ENCODE assay signal across 8 cellular contexts in genomic region chr1:110337704-110338199, GRCh38. TPM values are rescaled to one million over a fixed set of nuclear protein-coding genes. Genes with fewer than 3 reads are reported as not detected.
DNase-seq lines count a peak whose midpoint lies in the region; ATAC-seq and TF ChIP-seq lines count a peak whose summit lies in the region.

No MANE protein-coding gene starts in this region.

- no peak for TF ChIP-seq POLR2A in HCT116 (IDR thresholded peaks at IDR 0.05; ENCODE audit: borderline replicate concordance, extremely low read depth, insufficient read depth, insufficient read length)

- RAD21 ChIA-PET in HCT116 (lab: Charles Lee; ENCODE audit: low non-redundant PET in 1 of 2, low total read pairs in 2 of 2, uncharacterized antibody in 2 of 2, unreplicated experiment in 2 of 2): interaction anchor here in 1 of 2 experiments (1.1 kb wide), 1 partner anchor 25 kb away, joined by 4 read pairs; no protein-coding TSS in a partner anchor

- peaks cover 37 to 49% of the 10 kb centered on the region in 2 experiments for H3K4me1 ChIP-seq in HCT116 (ENCODE audit: control insufficient read depth in 1 of 2, insufficient read depth in 2 of 2, low read length in 2 of 2)
- peaks cover 3% of the 10 kb centered on the region; the same call in 1 of the 2 replicates for H3K4me1 ChIP-seq in SJCRH30
- H3K4me1 ChIP-seq in ascending aorta: peaks cover 19 to 29% of the 10 kb centered on the region in 2 donors

- CTCF ChIA-PET in HCT116 (lab: Charles Lee): interaction anchor here (0.8 to 4.9 kb wide), 14 partner anchors 9 to 353 kb away, joined by 3 to 49 read pairs (median 4); partner anchors contain the start of gene AHCYL1

- peaks cover 9% of the 10 kb centered on the region; the same call in 1 of the 2 replicates for H4K20me1 ChIP-seq in HCT116 (ENCODE audit: insufficient read depth)

- H3K79me2 ChIP-seq in HCT116 (ENCODE audit: insufficient read depth, low read length): peaks cover 34% of the 10 kb centered on the region

- no peaks in the 10 kb centered on the region for H3K9me3 ChIP-seq in HCT116 (ENCODE audit: control insufficient read depth in 1 of 2, insufficient read depth in 1 of 2, low read depth in 1 of 2, low read length in 2 of 2)
- H3K9me3 ChIP-seq in SJCRH30 (replicated peaks): no peaks in the 10 kb centered on the region
- no peaks in the 10 kb centered on the region for H3K9me3 ChIP-seq in ascending aorta

- POLR2A ChIA-PET in HCT116 (lab: Charles Lee): interaction anchor here (1.5 to 2.7 kb wide), 4 partner anchors 11 to 158 kb away, joined by 4 to 14 read pairs (median 6); partner anchors contain the start of gene LAMTOR5

- H3K4me2 ChIP-seq in HCT116 (ENCODE audit: low read length): peak overlapping the region; percentile 93

- intact Hi-C loops in HCT116 (cut with micrococcal nuclease) (loop anchor here (1.0 kb wide), 1 partner anchor 70 kb away; the partner anchor contains the start of gene LAMTOR5), ascending aorta (cut with DNase I) (loop anchor here (1.0 to 10.0 kb wide), 5 partner anchors 127 to 1110 kb away; partner anchors contain the start of genes ATP5PB, KCNA2, KCNC4 and LRIF1)

- H2AFZ ChIP-seq in HCT116 (ENCODE audit: low read depth, low read length, poor library complexity, severe bottlenecking): peak overlapping the region; percentile 70

- H3K36me3 ChIP-seq in HCT116 (ENCODE audit: control insufficient read depth in 1 of 2, insufficient read depth in 2 of 2, low read length in 2 of 2) (peaks cover 18 to 22% of the 10 kb centered on the region in 2 experiments), SJCRH30 (peaks cover 21% of the 10 kb centered on the region), ascending aorta (peaks cover 6 to 19% of the 10 kb centered on the region in 2 donors)

- ATAC-seq in HCT116 (no peak), HG03108 (IDR thresholded peaks at IDR 0.05; ENCODE audit: unreplicated experiment) (no peak)

- DNase-seq in AG10803 (ENCODE audit: low read depth) (no peak), HCT116 (ENCODE audit: low read depth, low spot score) (no peak), SJCRH30 (peak; percentile 47 to 58), ascending aorta (ENCODE audit: low spot score in 2 of 2) (peak in 1 of 2 donors; percentile 67), iPS-NIHi7 (ENCODE audit: extremely low spot score) (peak; percentile 53), SKM-1 (lab: John Stamatoyannopoulos, UW; ENCODE audit: unreplicated experiment) (no peak)
- DNase-seq in stimulated activated CD4-positive, alpha-beta T cell treated with anti-CD3 and anti-CD28 coated beads, Interleukin-1b, Interleukin-23, amount 100 ng/mL, for 4 hours (ENCODE audit: low read depth in 2 of 2): peak; percentile 18 to 27

- peak overlapping the region; percentile 96 for H3K9ac ChIP-seq in HCT116 (ENCODE audit: low read length)

- H3K27me3 ChIP-seq in HCT116 (ENCODE audit: insufficient read depth, low read length) (no peaks in the 10 kb centered on the region), SJCRH30 (no peaks in the 10 kb centered on the region), ascending aorta (no peaks in the 10 kb centered on the region)

- TF ChIP-seq CTCF in AG10803 (conservative IDR thresholded peaks at IDR 0.05; ENCODE audit: low read length) (no peak), HCT116 (IDR thresholded peaks at IDR 0.05 in 2 of 3, conservative IDR thresholded peaks at IDR 0.05 in 1 of 3; ENCODE audit: borderline replicate concordance in 1 of 3, insufficient read depth in 1 of 3, low read depth in 2 of 3, low read length in 2 of 3) (no peak), ascending aorta (IDR thresholded peaks at IDR 0.05) (no peak)

- TF ChIP-seq RAD21 in HCT116 (IDR thresholded peaks at IDR 0.05; ENCODE audit: low read depth): no peak

- no peaks in the 10 kb centered on the region for H3K9me2 ChIP-seq in HCT116 (ENCODE audit: insufficient read depth)

- peak overlapping the region; percentile 86 for H3K4me3 ChIP-seq in AG10803 (ENCODE audit: low read length)
- peak overlapping the region; percentile 69 to 89 for H3K4me3 ChIP-seq in HCT116 (replicated peaks in 1 of 2; ENCODE audit: low read depth in 1 of 2, low read length in 2 of 2)
- peak overlapping the region; percentile 97 for H3K4me3 ChIP-seq in SJCRH30
- H3K4me3 ChIP-seq in ascending aorta: peak overlapping the region; percentile 64 to 69

- H3K27ac ChIP-seq in HCT116 (ENCODE audit: low read depth, low read length): peak overlapping the region; percentile 95
- peak overlapping the region; percentile 96 for H3K27ac ChIP-seq in SJCRH30
- H3K27ac ChIP-seq in ascending aorta: peak overlapping the region; percentile 91 to 95

- TSS peak; percentile 88 for BruUV-seq in HCT116 (replicated peaks; lab: Mats Ljungman, UMichigan)

TF ChIP-seq in HCT116, 20 proteins besides CTCF, POLR2A, EP300 and RAD21:
- TF ChIP-seq SIN3A (IDR thresholded peaks at IDR 0.05; ENCODE audit: low read depth) (peak; percentile 9; the same call in 1 of the 2 replicates), ATF3 (IDR thresholded peaks at IDR 0.05) (no peak)

RNA-seq across cellular contexts. Expression of gene RBM15, which starts 1.4 kb away (rescaled TPM):
- total RNA-seq in HCT116 (2021; ENCODE audit: unreplicated experiment) (44.0 TPM), ascending aorta (13.6 TPM)
- polyA plus RNA-seq in HCT116 (2012): 10.9 and 14.7 TPM in 2 replicates
- total RNA-seq in SJCRH30 (2014; rRNA removed; shearing (Covaris generic)): 56.5 and 66.1 TPM in 2 replicates

RNA-seq across cellular contexts. Expression of gene SLC16A4, which starts 53.1 kb away (rescaled TPM):
- total RNA-seq in HCT116 (2021; ENCODE audit: unreplicated experiment) (0.20 TPM), ascending aorta (5.6 TPM)
- 0.12 and 0.13 TPM in 2 replicates for polyA plus RNA-seq in HCT116 (2012)
- 4.7 and 4.9 TPM in 2 replicates for total RNA-seq in SJCRH30 (2014; rRNA removed; shearing (Covaris generic))

Comparison
In these comparisons a context has a peak if more than half of its experiments do, and no peak if none do; other contexts are left out.
1. DNase-seq: peak in SJCRH30 (2 of 2), iPS-NIHi7 (single experiment) and stimulated activated CD4-positive, alpha-beta T cell treated with anti-CD3 and anti-CD28 coated beads, Interleukin-1b, Interleukin-23, amount 100 ng/mL, for 4 hours (2 of 2); none in AG10803 (single experiment), HCT116 (single experiment) and SKM-1 (single experiment).
2. Peak in every context shown above with its lines, with median percentiles within 50 percentile points of each other: H3K4me3 ChIP-seq and H3K27ac ChIP-seq.